9 cellular contexts compared by ENCODE assay signal in the genomic region with DNA sequence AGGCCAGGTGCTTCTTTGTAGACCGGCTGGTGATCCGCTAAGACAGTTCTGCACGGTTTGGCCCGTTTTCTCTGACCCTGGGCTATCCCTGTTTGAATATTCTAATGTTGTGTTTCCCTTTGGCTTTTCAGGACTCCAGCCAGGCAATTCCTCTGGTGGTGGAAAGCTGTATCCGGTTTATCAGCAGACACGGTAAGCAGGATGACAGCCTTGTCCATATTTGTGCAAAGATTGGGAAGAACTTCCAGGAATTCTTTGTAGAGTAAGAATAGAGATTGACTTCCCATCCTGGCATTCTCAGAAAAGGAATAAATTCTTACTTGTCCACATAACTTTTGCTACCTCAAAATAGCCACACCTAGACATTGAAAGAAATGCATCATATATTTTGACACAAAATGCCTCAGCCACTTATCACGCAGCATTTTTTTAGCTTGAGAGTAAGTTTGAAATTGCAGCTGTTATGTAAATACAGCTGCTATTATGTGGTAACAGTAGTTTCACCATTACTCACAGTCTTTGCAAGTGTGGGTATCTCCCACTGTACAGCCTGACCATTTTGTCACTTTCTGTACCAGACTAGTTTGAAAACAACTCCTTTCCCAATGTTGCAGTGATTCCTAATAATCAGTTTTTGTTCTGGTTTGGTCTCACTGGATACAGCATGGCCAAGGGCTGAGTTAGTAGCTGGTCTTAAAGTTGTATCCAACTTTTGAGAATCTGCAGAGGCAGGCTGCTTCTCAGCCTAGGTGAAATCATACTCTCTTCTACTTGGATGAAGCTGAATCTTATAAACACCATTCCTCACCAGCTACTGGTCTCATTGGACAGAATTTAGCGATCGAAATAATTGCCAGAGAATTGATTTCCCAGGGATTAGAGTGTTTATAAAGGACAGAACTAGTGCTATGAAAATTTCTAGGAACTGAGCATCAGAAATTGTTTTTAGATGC. TPM values are rescaled to one million over a fixed set of nuclear protein-coding genes. Genes with fewer than 3 reads are reported as not detected.
A peak's percentile ranks its signal among the peaks of the same experiment; 100 is the strongest.
DNase-seq lines count a peak whose midpoint lies in the region; ATAC-seq and TF ChIP-seq lines count a peak whose summit lies in the region.
"Had no signal": no experiment of that assay in that cellular context is flagged by ENCODE, and none has a peak within 500 bp of the region (broad histone marks: within the 10 kb centered on the region; RNA-seq: fewer than 3 reads in every experiment).

No MANE protein-coding gene starts in this region.

- H4K20me1 ChIP-seq in H9 (ENCODE audit: control insufficient read depth, insufficient read depth, insufficient read length): no peaks in the 10 kb centered on the region

- no peak overlapping the region for H4K91ac ChIP-seq in H9 (ENCODE audit: insufficient read length, low read depth, low read length)

- no peak overlapping the region for H2BK12ac ChIP-seq in H9 (ENCODE audit: insufficient read length, low read depth, low read length)

- H3K4me1 ChIP-seq in tibial artery (no peaks in the 10 kb centered on the region), H9 (ENCODE audit: insufficient read depth, low read length) (no peaks in the 10 kb centered on the region)

- POLR2A ChIA-PET in BJ (lab: Charles Lee): no interaction called here

- H3K23ac ChIP-seq in H9 (ENCODE audit: insufficient read length, low read depth, low read length): no peak overlapping the region

- no peak overlapping the region for H2BK5ac ChIP-seq in H9 (ENCODE audit: insufficient read length, low read length)

- H2BK15ac ChIP-seq in H9 (ENCODE audit: low read depth, low read length): no peak overlapping the region

- H3K4me3 ChIP-seq in BJ (ENCODE audit: low read depth, low read length): no peak overlapping the region
- H3K4me3 ChIP-seq in tibial artery: no peak overlapping the region

- H3K9me3 ChIP-seq in tibial artery (no peaks in the 10 kb centered on the region), H9 (ENCODE audit: control insufficient read depth, low read depth, low read length) (no peaks in the 10 kb centered on the region)

- no peak overlapping the region for H3K14ac ChIP-seq in H9 (ENCODE audit: insufficient read depth, low read length)

- H2AFZ ChIP-seq in H9 (ENCODE audit: low read length): no peak overlapping the region

- H3K79me1 ChIP-seq in H9 (ENCODE audit: insufficient read depth, low read depth, low read length, poor library complexity, severe bottlenecking): no peaks in the 10 kb centered on the region

- no peak overlapping the region for H3K56ac ChIP-seq in H9 (ENCODE audit: insufficient read length, low read depth, low read length)

- H3K36me3 Mint-ChIP-seq in activated T-helper 1 cell treated with anti-CD3 and anti-CD28 coated beads, Interleukin-12 subunit alpha, Interleukin-12 subunit beta, Interleukin-2, Interleukin-4 antibody, amounts not matched to agents 30 ng/mL and 10 ng/mL and 1 ng/mL, durations not matched to agents 14 hours and 24 hours and 36 hours (ENCODE audit: low read depth): peaks cover 54% of the 10 kb centered on the region
- H3K36me3 Mint-ChIP-seq in H9 (ENCODE audit: insufficient read depth in 1 of 3, low read depth in 3 of 3): peaks cover 2 to 10% (median 4%) of the 10 kb centered on the region in 3 experiments; a peak in 5 of 7 replicates

- no peak overlapping the region for H3K27ac ChIP-seq in tibial artery
- H3K27ac ChIP-seq in H9 (ENCODE audit: insufficient read length, low read depth, low read length): no peak overlapping the region

- H3K27me3 ChIP-seq in BJ (ENCODE audit: control insufficient read depth, insufficient read depth, low read length) (no peaks in the 10 kb centered on the region), tibial artery (no peaks in the 10 kb centered on the region), H9 (ENCODE audit: insufficient read depth, low read length) (no peaks in the 10 kb centered on the region)

- no peak overlapping the region for H3K4ac ChIP-seq in H9 (ENCODE audit: low read depth, low read length)

- H3K36me3 ChIP-seq in BJ (ENCODE audit: control insufficient read depth, insufficient read depth, low read length) (peaks cover 5% of the 10 kb centered on the region), tibial artery (peaks cover 14 to 36% (median 17%) of the 10 kb centered on the region in 3 donors)

- peaks cover 37% of the 10 kb centered on the region for H3K4me1 Mint-ChIP-seq in activated T-helper 1 cell treated with anti-CD3 and anti-CD28 coated beads, Interleukin-12 subunit alpha, Interleukin-12 subunit beta, Interleukin-2, Interleukin-4 antibody, amounts not matched to agents 30 ng/mL and 10 ng/mL and 1 ng/mL, durations not matched to agents 14 hours and 24 hours and 36 hours (ENCODE audit: low read depth)
- no peaks in the 10 kb centered on the region for H3K4me1 Mint-ChIP-seq in H9

- no peak overlapping the region for H3K4me3 Mint-ChIP-seq in activated T-helper 1 cell treated with anti-CD3 and anti-CD28 coated beads, Interleukin-12 subunit alpha, Interleukin-12 subunit beta, Interleukin-2, Interleukin-4 antibody, amounts not matched to agents 30 ng/mL and 10 ng/mL and 1 ng/mL, durations not matched to agents 14 hours and 24 hours and 36 hours
- H3K4me3 Mint-ChIP-seq in H9: no peak overlapping the region

- intact Hi-C loops in tibial artery (cut with DNase I; ENCODE audit: low total_unique reads): no loop called here
- intact Hi-C loops in activated T-helper 1 cell treated with anti-CD3 and anti-CD28 coated beads, Interleukin-12 subunit alpha, Interleukin-12 subunit beta, Interleukin-2, Interleukin-4 antibody, amounts not matched to agents 30 ng/mL and 10 ng/mL and 1 ng/mL, durations not matched to agents 14 hours and 24 hours and 36 hours (cut with micrococcal nuclease): no loop called here

- no peak overlapping the region for H4K8ac ChIP-seq in H9 (replicated peaks; ENCODE audit: insufficient read length, low read depth, low read length)

- TF ChIP-seq CTCF in BJ (IDR thresholded peaks at IDR 0.05; ENCODE audit: insufficient read depth, low read depth, low read length): peak; percentile 23; the same call in 1 of the 2 replicates
- TF ChIP-seq CTCF in tibial artery (IDR thresholded peaks at IDR 0.05): peak in 1 of 2 experiments; percentile 7
- no peak for TF ChIP-seq CTCF in H9 (conservative IDR thresholded peaks at IDR 0.05)

- DNase-seq in BJ (ENCODE audit: low read depth) (peak; percentile 48), fibroblast of gingiva (ENCODE audit: low read depth) (peak; percentile 63), tibial artery (no peak), NCI-H524 (lab: John Stamatoyannopoulos, UW) (no peak), H9 (no peak)
- no peak for DNase-seq in activated T-helper 1 cell treated with anti-CD3 and anti-CD28 coated beads, Interleukin-12 subunit alpha, Interleukin-12 subunit beta, Interleukin-2, Interleukin-4 antibody, amounts not matched to agents 30 ng/mL and 10 ng/mL and 1 ng/mL, durations not matched to agents 14 hours and 24 hours and 36 hours (ENCODE audit: low spot score)

- H2BK120ac ChIP-seq in H9 (ENCODE audit: low read depth, low read length, poor library complexity, severe bottlenecking): no peak overlapping the region

- no peak overlapping the region for H2AK5ac ChIP-seq in H9 (ENCODE audit: insufficient read length, low read length)

- ATAC-seq in GM19351 (IDR thresholded peaks at IDR 0.05; ENCODE audit: unreplicated experiment) (peak; percentile 100), HG03378 (IDR thresholded peaks at IDR 0.05; ENCODE audit: unreplicated experiment) (peak; percentile 93)
- ATAC-seq: HCT116 had no signal

- no peak overlapping the region for H3K18ac ChIP-seq in H9 (ENCODE audit: insufficient read length, low read depth, low read length)

- H3K79me2 ChIP-seq in H9 (ENCODE audit: insufficient read depth, low read length): no peaks in the 10 kb centered on the region

- H3T11ph ChIP-seq in H9 (ENCODE audit: low read length): no peak overlapping the region

- no peak overlapping the region for H3K4me2 ChIP-seq in H9 (ENCODE audit: insufficient read depth, insufficient read length, low read length)

- H3K27me3 Mint-ChIP-seq in activated T-helper 1 cell treated with anti-CD3 and anti-CD28 coated beads, Interleukin-12 subunit alpha, Interleukin-12 subunit beta, Interleukin-2, Interleukin-4 antibody, amounts not matched to agents 30 ng/mL and 10 ng/mL and 1 ng/mL, durations not matched to agents 14 hours and 24 hours and 36 hours (ENCODE audit: insufficient read depth): no peaks in the 10 kb centered on the region
- no peaks in the 10 kb centered on the region for H3K27me3 Mint-ChIP-seq in H9 (ENCODE audit: low read depth)

- CTCF ChIA-PET in BJ (lab: Yijun Ruan, JAX): interaction anchor here (0.6 to 1.0 kb wide), 3 partner anchors 10 to 75 kb away, joined by 3 read pairs; no protein-coding TSS in a partner anchor

- no peak overlapping the region for H3K9ac ChIP-seq in H9 (ENCODE audit: extremely low read depth, insufficient read length, low read length)

- no peak overlapping the region for H3K27ac Mint-ChIP-seq in activated T-helper 1 cell treated with anti-CD3 and anti-CD28 coated beads, Interleukin-12 subunit alpha, Interleukin-12 subunit beta, Interleukin-2, Interleukin-4 antibody, amounts not matched to agents 30 ng/mL and 10 ng/mL and 1 ng/mL, durations not matched to agents 14 hours and 24 hours and 36 hours
- H3K27ac Mint-ChIP-seq in H9: no peak overlapping the region

- no peaks in the 10 kb centered on the region for H3K9me3 Mint-ChIP-seq in activated T-helper 1 cell treated with anti-CD3 and anti-CD28 coated beads, Interleukin-12 subunit alpha, Interleukin-12 subunit beta, Interleukin-2, Interleukin-4 antibody, amounts not matched to agents 30 ng/mL and 10 ng/mL and 1 ng/mL, durations not matched to agents 14 hours and 24 hours and 36 hours
- no peaks in the 10 kb centered on the region for H3K9me3 Mint-ChIP-seq in H9

- H2BK20ac ChIP-seq in H9 (ENCODE audit: low read depth, low read length, poor library complexity, severe bottlenecking): no peak overlapping the region

- no CpG with 5 or more reads among the region's 9 CpGs for WGBS in H9 (ENCODE audit: extremely low coverage, insufficient read length, low lambda C conversion rate)

- H3K23me2 ChIP-seq in H9 (ENCODE audit: insufficient read length, low read depth, low read length, poor library complexity, severe bottlenecking): no peaks in the 10 kb centered on the region

- H4K5ac ChIP-seq in H9 (ENCODE audit: insufficient read length, low read depth, low read length): no peak overlapping the region

RNA-seq across cellular contexts. Expression of gene IKBKE, which starts 40.0 kb away (rescaled TPM):
- polyA plus RNA-seq in BJ (2011; rRNA removed): 13.0 and 23.0 TPM in 2 replicates
- 18.2 and 32.1 TPM in 2 replicates for polyA minus RNA-seq in BJ (2011; rRNA and poly(A)+ RNA removed)
- 59.8 and 64.9 TPM in 2 replicates for total RNA-seq in activated T-helper 1 cell treated with anti-CD3 and anti-CD28 coated beads, Interleukin-12 subunit alpha, Interleukin-12 subunit beta, Interleukin-2, Interleukin-4 antibody, amounts not matched to agents 30 ng/mL and 10 ng/mL and 1 ng/mL, durations not matched to agents 14 hours and 24 hours and 36 hours
- total RNA-seq in H9 (2021): 5.7 and 6.6 TPM in 2 replicates

Comparison
In these comparisons a context has a peak if more than half of its experiments do, and no peak if none do; other contexts are left out.
1. DNase-seq: peak in BJ (single experiment) and fibroblast of gingiva (single experiment); none in tibial artery (0 of 2), activated T-helper 1 cell treated with anti-CD3 and anti-CD28 coated beads, Interleukin-12 subunit alpha, Interleukin-12 subunit beta, Interleukin-2, Interleukin-4 antibody, amounts not matched to agents 30 ng/mL and 10 ng/mL and 1 ng/mL, durations not matched to agents 14 hours and 24 hours and 36 hours (single experiment), NCI-H524 (0 of 2) and H9 (single experiment).